12 cellular contexts compared by ENCODE assay signal in genomic region chr3:147538034-147538433, GRCh38.
DNase-seq lines count a peak whose midpoint lies in the region; ATAC-seq lines count a peak whose summit lies in the region.
"Had no signal": no experiment of that assay in that cellular context is flagged by ENCODE, and none has a peak within 500 bp of the region (broad histone marks: within the 10 kb centered on the region; RNA-seq: fewer than 3 reads in every experiment).

No MANE protein-coding gene starts in this region.

- POLR2A ChIA-PET in naive thymus-derived CD8-positive, alpha-beta T cell (lab: Charles Lee): no interaction called here

- H3K27ac Mint-ChIP-seq in naive thymus-derived CD8-positive, alpha-beta T cell: no peak overlapping the region
- H3K27ac Mint-ChIP-seq: activated CD4-positive, alpha-beta memory T cell treated with anti-CD3 and anti-CD28 coated beads for 36 hours had no signal

- H3K9me3 Mint-ChIP-seq in naive thymus-derived CD8-positive, alpha-beta T cell: peaks cover 10 to 44% (median 21%) of the 10 kb centered on the region in 9 donors

- no peaks in the 10 kb centered on the region for H3K4me1 Mint-ChIP-seq in naive thymus-derived CD8-positive, alpha-beta T cell

- peaks cover 0 to 3% (median 0%) of the 10 kb centered on the region in 3 donors for H3K36me3 Mint-ChIP-seq in naive thymus-derived CD8-positive, alpha-beta T cell
- H3K36me3 Mint-ChIP-seq: activated CD4-positive, alpha-beta memory T cell treated with anti-CD3 and anti-CD28 coated beads for 36 hours had no signal

- ATAC-seq in GM18858 (IDR thresholded peaks at IDR 0.05; ENCODE audit: unreplicated experiment) (peak; percentile 88), GM21576 (IDR thresholded peaks at IDR 0.05; ENCODE audit: unreplicated experiment) (peak; percentile 81), HG03442 (IDR thresholded peaks at IDR 0.05; ENCODE audit: unreplicated experiment) (peak; percentile 68)
- ATAC-seq in naive thymus-derived CD8-positive, alpha-beta T cell: no peak
- ATAC-seq: foreskin keratinocyte had no signal

- H3K27me3 Mint-ChIP-seq in naive thymus-derived CD8-positive, alpha-beta T cell: no peaks in the 10 kb centered on the region
- H3K27me3 Mint-ChIP-seq: activated CD4-positive, alpha-beta memory T cell treated with anti-CD3 and anti-CD28 coated beads for 36 hours had no signal

- DNase-seq in OCI-M1 (lab: John Stamatoyannopoulos, UW) (peak; percentile 76), DMS 273 treated with DMSO at 0.1 percent for 48 hours (lab: John Stamatoyannopoulos, UW) (no peak), amygdala (lab: John Stamatoyannopoulos, UW) (no peak), NCI-H748 treated with DMSO at 0.1 percent for 48 hours (lab: John Stamatoyannopoulos, UW) (no peak)
- DNase-seq in naive thymus-derived CD8-positive, alpha-beta T cell: no peak
- DNase-seq: activated CD4-positive, alpha-beta memory T cell treated with anti-CD3 and anti-CD28 coated beads for 36 hours; activated gamma-delta T cell; effector CD4-positive, alpha-beta T cell; foreskin keratinocyte had no signal

- no peak overlapping the region for H3K4me3 Mint-ChIP-seq in naive thymus-derived CD8-positive, alpha-beta T cell
- H3K4me3 Mint-ChIP-seq: activated CD4-positive, alpha-beta memory T cell treated with anti-CD3 and anti-CD28 coated beads for 36 hours had no signal

Comparison
In these comparisons a context has a peak if more than half of its experiments do, and no peak if none do; other contexts are left out.
1. ATAC-seq: peak in GM18858 (single experiment), GM21576 (single experiment) and HG03442 (single experiment); none in naive thymus-derived CD8-positive, alpha-beta T cell (0 of 2).